ENCODE assay signal across 26 cellular contexts in genomic region chr20:57965441-57965840, GRCh38.
"Had no signal": no experiment of that assay in that cellular context is flagged by ENCODE, and none has a peak within 500 bp of the region (broad histone marks: within the 10 kb centered on the region; RNA-seq: fewer than 3 reads in every experiment).

No MANE protein-coding gene starts in this region.

- ATAC-seq: effector memory CD8-positive, alpha-beta T cell; esophagus mucosa; gastrocnemius medialis; heart right ventricle; left cardiac atrium; left lung; lower lobe of right lung; mucosa of descending colon had no signal

- H3K9me3 ChIP-seq: colonic mucosa, esophagus squamous epithelium, gastrocnemius medialis, heart right ventricle, left lung, lower lobe of right lung, mucosa of descending colon had no signal

- H3K4me1 Mint-ChIP-seq: endodermal cell had no signal

- H3K27ac ChIP-seq: colonic mucosa, epithelial cell of prostate, esophagus squamous epithelium, left lung, lower lobe of right lung had no signal

- FAIRE-seq: endometrium, islet of Langerhans, keratinocyte had no signal

- H3K27me3 ChIP-seq: colonic mucosa, gastrocnemius medialis had no signal

- H3K36me3 ChIP-seq: colonic mucosa, esophagus squamous epithelium, gastrocnemius medialis, heart right ventricle, left lung, lower lobe of right lung had no signal

- H3K36me3 Mint-ChIP-seq: mesothelial cell of epicardium had no signal

- H3K9me3 Mint-ChIP-seq: dendritic cell treated with granulocyte-macrophage colony-stimulating factor and Interleukin-4, amounts not matched to agents 40 ng/mL and 50 ng/mL, for 4 days; effector memory CD8-positive, alpha-beta T cell; endodermal cell had no signal

- H3K4me3 ChIP-seq: colonic mucosa, esophagus squamous epithelium, gastrocnemius medialis, heart right ventricle, left lung, lower lobe of right lung, mucosa of descending colon had no signal

- H3K4me1 ChIP-seq: colonic mucosa, gastrocnemius medialis, lower lobe of right lung had no signal

- H3K4me3 Mint-ChIP-seq: dendritic cell treated with granulocyte-macrophage colony-stimulating factor and Interleukin-4, amounts not matched to agents 40 ng/mL and 50 ng/mL, for 4 days; effector memory CD8-positive, alpha-beta T cell; endodermal cell; mesothelial cell of epicardium had no signal

- DNase-seq: colonic mucosa; cortex of kidney; effector CD8-positive, alpha-beta T cell; effector memory CD8-positive, alpha-beta T cell; endodermal cell; erythroblast; esophagus squamous epithelium; foreskin fibroblast; foreskin melanocyte; gastrocnemius medialis; glutamatergic neuron; head of caudate nucleus; heart right ventricle; hippocampal formation; left cardiac atrium; left lung; lower lobe of right lung; mesenchymal stem cell; mucosa of descending colon had no signal

- H3K27ac Mint-ChIP-seq: dendritic cell treated with granulocyte-macrophage colony-stimulating factor and Interleukin-4, amounts not matched to agents 40 ng/mL and 50 ng/mL, for 4 days; effector memory CD8-positive, alpha-beta T cell; endodermal cell; mesothelial cell of epicardium had no signal
